Comparison of ENCODE assay signal across 24 cellular contexts in genomic region chr18:59353079-59353680, GRCh38. TPM values are rescaled to one million over a fixed set of nuclear protein-coding genes. Genes with fewer than 3 reads are reported as not detected.
DNase-seq lines count a peak whose midpoint lies in the region; ATAC-seq, FAIRE-seq and TF ChIP-seq lines count a peak whose summit lies in the region.
"Had no signal": no experiment of that assay in that cellular context is flagged by ENCODE, and none has a peak within 500 bp of the region (broad histone marks: within the 10 kb centered on the region; RNA-seq: fewer than 3 reads in every experiment).

No MANE protein-coding gene starts in this region.

- CTCF ChIA-PET in activated naive CD4-positive, alpha-beta T cell treated with anti-CD3 and anti-CD28 coated beads, Interleukin-2, amount 10 ng/mL, durations not matched to agents 7 days and 5 days (lab: Charles Lee): interaction anchor here (0.9 kb wide), 1 partner anchor 49 kb away, joined by 6 read pairs; no protein-coding TSS in a partner anchor
- CTCF ChIA-PET in K562 (lab: Yijun Ruan, JAX; ENCODE audit: low intra/inter-chr PET ratio): no interaction called here

- no peak overlapping the region for H3K4me3 Mint-ChIP-seq in activated naive CD4-positive, alpha-beta T cell treated with anti-CD3 and anti-CD28 coated beads, Interleukin-2, amount 50 U/mL, for 24 hours
- no peak overlapping the region for H3K4me3 Mint-ChIP-seq in activated naive CD4-positive, alpha-beta T cell treated with anti-CD3 and anti-CD28 coated beads, Interleukin-2, amount 10 ng/mL, durations not matched to agents 7 days and 5 days
- no peak overlapping the region for H3K4me3 Mint-ChIP-seq in mesothelial cell of epicardium
- H3K4me3 Mint-ChIP-seq in progenitor cell of endocrine pancreas (ENCODE audit: low read depth): no peak overlapping the region
- H3K4me3 Mint-ChIP-seq: HFFc6; stimulated activated memory B cell treated with anti-CD40 and anti-IgM and Interleukin-4, amounts not matched to agents 10 μg/mL and 1 μg/mL and 100 μg/mL, for 72 hours had no signal

- no peak overlapping the region for H2BK120ac ChIP-seq in neuronal stem cell (ENCODE audit: low read depth, low read length)

- no peak overlapping the region for H3K18ac ChIP-seq in neuronal stem cell (ENCODE audit: low read length)

- H3K79me1 ChIP-seq in neuronal stem cell (ENCODE audit: low read depth, low read length): no peaks in the 10 kb centered on the region

- H3K36me3 ChIP-seq in Karpas-422 (ENCODE audit: insufficient read depth, low read length): peaks cover 75% of the 10 kb centered on the region
- peaks cover 91% of the 10 kb centered on the region for H3K36me3 ChIP-seq in K562 (ENCODE audit: control insufficient read depth, insufficient read depth, low read length)
- H3K36me3 ChIP-seq in neuronal stem cell (replicated peaks in 1 of 2; ENCODE audit: control insufficient read depth in 2 of 2, insufficient read depth in 2 of 2, low read length in 2 of 2): peaks cover 28 to 84% of the 10 kb centered on the region in 2 donors

- BruUV-seq in K562 (replicated peaks; lab: Mats Ljungman, UMichigan): no TSS peak

- POLR2A ChIA-PET in K562 (lab: Yijun Ruan, JAX): interaction anchor here (0.7 kb wide), 1 partner anchor 28 kb away, joined by 5 read pairs; no protein-coding TSS in a partner anchor

- H3K4ac ChIP-seq in neuronal stem cell (ENCODE audit: low read length): no peak overlapping the region

- no peaks in the 10 kb centered on the region for H3K9me1 ChIP-seq in K562 (ENCODE audit: control insufficient read depth, insufficient read depth, low read length)

- H3K79me2 ChIP-seq in Karpas-422 (ENCODE audit: low read length): peaks cover 64% of the 10 kb centered on the region
- peaks cover 50% of the 10 kb centered on the region for H3K79me2 ChIP-seq in K562 (ENCODE audit: control insufficient read depth, insufficient read depth, low read length)

- no peak for DNase-seq in activated naive CD4-positive, alpha-beta T cell treated with anti-CD3 and anti-CD28 coated beads, Interleukin-2, amount 10 ng/mL, durations not matched to agents 7 days and 5 days
- DNase-seq in Karpas-422 (peak; percentile 28), K562 (ENCODE audit: extremely low read depth in 1 of 4, low spot score in 3 of 4) (peak in 3 of 4 experiments; percentile 6 to 10 (median 9)), mesothelial cell of epicardium (ENCODE audit: low spot score in 2 of 2, unreplicated experiment in 2 of 2) (no peak), neuronal stem cell (ENCODE audit: low spot score) (no peak), NCI-H226 (no peak), progenitor cell of endocrine pancreas (ENCODE audit: low spot score, unreplicated experiment) (no peak)
- DNase-seq: activated CD4-positive, CD25-positive, alpha-beta regulatory T cell treated with anti-CD3 and anti-CD28 coated beads, Interleukin-2, amount 50 U/mL, for 72 hours; activated naive CD4-positive, alpha-beta T cell; foreskin fibroblast; HFFc6; hypothalamus; left colon; NCI-H1436; NCI-H510A; OCI-M1 had no signal

- no peak for TF ChIP-seq CTCF in K562 (IDR thresholded peaks at IDR 0.05 in 2 of 3, conservative IDR thresholded peaks at IDR 0.05 in 1 of 3; ENCODE audit: insufficient read depth in 2 of 3, low read depth in 1 of 3, low read length in 3 of 3)
- no peak for TF ChIP-seq CTCF in mesothelial cell of epicardium (IDR thresholded peaks at IDR 0.05; ENCODE audit: unreplicated experiment)
- TF ChIP-seq CTCF in progenitor cell of endocrine pancreas (IDR thresholded peaks at IDR 0.05; ENCODE audit: unreplicated experiment): no peak

- H3K4me2 ChIP-seq in Karpas-422 (ENCODE audit: low read depth, low read length, poor library complexity, severe bottlenecking) (no peak overlapping the region), K562 (ENCODE audit: insufficient read depth, low read length) (no peak overlapping the region), neuronal stem cell (ENCODE audit: insufficient read depth, low read length, poor library complexity, severe bottlenecking) (no peak overlapping the region)

- H3K9me3 Mint-ChIP-seq in activated naive CD4-positive, alpha-beta T cell treated with anti-CD3 and anti-CD28 coated beads, Interleukin-2, amount 50 U/mL, for 24 hours: no peaks in the 10 kb centered on the region
- no peaks in the 10 kb centered on the region for H3K9me3 Mint-ChIP-seq in activated naive CD4-positive, alpha-beta T cell treated with anti-CD3 and anti-CD28 coated beads, Interleukin-2, amount 10 ng/mL, durations not matched to agents 7 days and 5 days
- no peaks in the 10 kb centered on the region for H3K9me3 Mint-ChIP-seq in mesothelial cell of epicardium
- H3K9me3 Mint-ChIP-seq in progenitor cell of endocrine pancreas (ENCODE audit: low read depth): no peaks in the 10 kb centered on the region
- H3K9me3 Mint-ChIP-seq: HFFc6; stimulated activated memory B cell treated with anti-CD40 and anti-IgM and Interleukin-4, amounts not matched to agents 10 μg/mL and 1 μg/mL and 100 μg/mL, for 72 hours had no signal

- no peak for ATAC-seq in K562
- ATAC-seq: left colon; stimulated activated memory B cell treated with anti-CD40 and anti-IgM and Interleukin-4, amounts not matched to agents 10 μg/mL and 1 μg/mL and 100 μg/mL, for 72 hours had no signal

- H3K4me1 ChIP-seq in Karpas-422 (ENCODE audit: low read length) (peaks cover 28% of the 10 kb centered on the region), K562 (replicated peaks in 1 of 2; ENCODE audit: control insufficient read depth in 2 of 2, insufficient read depth in 2 of 2, low read length in 2 of 2) (peaks cover 0 to 7% of the 10 kb centered on the region in 2 experiments; a peak in 3 of 5 replicates), neuronal stem cell (ENCODE audit: control insufficient read depth in 2 of 2, insufficient read depth in 1 of 2, low read depth in 1 of 2, low read length in 2 of 2) (peaks cover 4 to 6% of the 10 kb centered on the region in 2 donors)
- H3K4me1 ChIP-seq: ascending aorta had no signal

- in situ Hi-C loops in K562 (cut with MboI): no loop called here

- H2AK5ac ChIP-seq in neuronal stem cell (ENCODE audit: low read depth, low read length): no peak overlapping the region

- TF ChIP-seq RAD21 in K562 (CRISPR knock-in tag; conservative IDR thresholded peaks at IDR 0.05 in 1 of 2, IDR thresholded peaks at IDR 0.05 in 1 of 2): no peak

- no peak for TF ChIP-seq POLR2A in K562 (conservative IDR thresholded peaks at IDR 0.05)

- H2BK5ac ChIP-seq in neuronal stem cell (ENCODE audit: low read length): no peak overlapping the region

- H3K27ac Mint-ChIP-seq in activated naive CD4-positive, alpha-beta T cell treated with anti-CD3 and anti-CD28 coated beads, Interleukin-2, amount 50 U/mL, for 24 hours: peak overlapping the region; percentile 46
- H3K27ac Mint-ChIP-seq in activated naive CD4-positive, alpha-beta T cell treated with anti-CD3 and anti-CD28 coated beads, Interleukin-2, amount 10 ng/mL, durations not matched to agents 7 days and 5 days: no peak overlapping the region
- peak overlapping the region; percentile 58 for H3K27ac Mint-ChIP-seq in mesothelial cell of epicardium
- H3K27ac Mint-ChIP-seq in progenitor cell of endocrine pancreas: no peak overlapping the region
- H3K27ac Mint-ChIP-seq: HFFc6 had no signal

- H2AFZ ChIP-seq in Karpas-422 (ENCODE audit: low read length) (no peak overlapping the region), K562 (ENCODE audit: low read depth, low read length) (no peak overlapping the region), neuronal stem cell (ENCODE audit: low read length) (no peak overlapping the region)

- FAIRE-seq in K562 (lab: Jason Lieb, UNC): no peak
- FAIRE-seq: colon had no signal

- WGBS in K562 (ENCODE audit: insufficient coverage, low coverage, missing lambda C conversion rate): 76% methylated on average over 4 of the region's 4 CpGs
- WGBS in neuronal stem cell (ENCODE audit: extremely low coverage in 2 of 2, insufficient read length in 2 of 2, insufficient replicate concordance in 1 of 2), 2 donors: no CpG with 5 or more reads among the region's 4 CpGs

- H3K27ac ChIP-seq in Karpas-422 (ENCODE audit: low read length) (no peak overlapping the region), K562 (ENCODE audit: extremely low read depth, low read depth, low read length) (no peak overlapping the region), neuronal stem cell (replicated peaks; ENCODE audit: low read length) (no peak overlapping the region)
- H3K27ac ChIP-seq: ascending aorta, SJSA1 had no signal

- H3K36me3 Mint-ChIP-seq in activated naive CD4-positive, alpha-beta T cell treated with anti-CD3 and anti-CD28 coated beads, Interleukin-2, amount 50 U/mL, for 24 hours: peaks cover 38% of the 10 kb centered on the region
- peaks cover 55% of the 10 kb centered on the region for H3K36me3 Mint-ChIP-seq in activated naive CD4-positive, alpha-beta T cell treated with anti-CD3 and anti-CD28 coated beads, Interleukin-2, amount 10 ng/mL, durations not matched to agents 7 days and 5 days
- H3K36me3 Mint-ChIP-seq in mesothelial cell of epicardium (peaks cover 41% of the 10 kb centered on the region), progenitor cell of endocrine pancreas (ENCODE audit: insufficient read depth) (peaks cover 27% of the 10 kb centered on the region)

- H3K9me3 ChIP-seq in Karpas-422 (ENCODE audit: low read length) (no peaks in the 10 kb centered on the region), K562 (replicated peaks; ENCODE audit: control insufficient read depth, insufficient read depth, low read depth, low read length) (no peaks in the 10 kb centered on the region), neuronal stem cell (replicated peaks in 1 of 2; ENCODE audit: control insufficient read depth in 2 of 2, insufficient read depth in 1 of 2, low read depth in 1 of 2, low read length in 2 of 2) (no peaks in the 10 kb centered on the region)
- H3K9me3 ChIP-seq: ascending aorta, SJSA1 had no signal

- peaks cover 43% of the 10 kb centered on the region for H3K4me1 Mint-ChIP-seq in activated naive CD4-positive, alpha-beta T cell treated with anti-CD3 and anti-CD28 coated beads, Interleukin-2, amount 50 U/mL, for 24 hours
- H3K4me1 Mint-ChIP-seq in activated naive CD4-positive, alpha-beta T cell treated with anti-CD3 and anti-CD28 coated beads, Interleukin-2, amount 10 ng/mL, durations not matched to agents 7 days and 5 days: peaks cover 45% of the 10 kb centered on the region
- peaks cover 26% of the 10 kb centered on the region for H3K4me1 Mint-ChIP-seq in mesothelial cell of epicardium
- H3K4me1 Mint-ChIP-seq in progenitor cell of endocrine pancreas (ENCODE audit: low read depth): peaks cover 14% of the 10 kb centered on the region

- H3K14ac ChIP-seq in neuronal stem cell (ENCODE audit: low read length): no peak overlapping the region

- no peak overlapping the region for H2BK15ac ChIP-seq in neuronal stem cell (ENCODE audit: low read length)

- H3K4me3 ChIP-seq in Karpas-422 (ENCODE audit: low read length): no peak overlapping the region
- H3K4me3 ChIP-seq in K562: no peak overlapping the region
- H3K4me3 ChIP-seq in neuronal stem cell (ENCODE audit: low read length in 2 of 2): no peak overlapping the region
- H3K4me3 ChIP-seq: ascending aorta, SJSA1 had no signal

- no peak overlapping the region for H4K91ac ChIP-seq in neuronal stem cell (ENCODE audit: low read depth, low read length, poor library complexity)

- H3K23ac ChIP-seq in neuronal stem cell (ENCODE audit: low read depth, low read length, poor library complexity): no peak overlapping the region

- H4K8ac ChIP-seq in neuronal stem cell (ENCODE audit: low read depth, low read length): no peak overlapping the region

- H3K27me3 ChIP-seq in Karpas-422 (ENCODE audit: low read length) (no peaks in the 10 kb centered on the region), K562 (ENCODE audit: control insufficient read depth in 2 of 2, insufficient read depth in 2 of 2, low read length in 2 of 2) (no peaks in the 10 kb centered on the region), neuronal stem cell (ENCODE audit: control insufficient read depth in 3 of 3, insufficient read depth in 3 of 3, low read depth in 1 of 3, low read length in 3 of 3) (no peaks in the 10 kb centered on the region)
- H3K27me3 ChIP-seq: ascending aorta, SJSA1 had no signal

- H3K9me2 ChIP-seq in Karpas-422 (replicated peaks; ENCODE audit: insufficient read depth, low read length): no peaks in the 10 kb centered on the region

- H3K27me3 Mint-ChIP-seq in activated naive CD4-positive, alpha-beta T cell treated with anti-CD3 and anti-CD28 coated beads, Interleukin-2, amount 50 U/mL, for 24 hours: no peaks in the 10 kb centered on the region
- H3K27me3 Mint-ChIP-seq in activated naive CD4-positive, alpha-beta T cell treated with anti-CD3 and anti-CD28 coated beads, Interleukin-2, amount 10 ng/mL, durations not matched to agents 7 days and 5 days: no peaks in the 10 kb centered on the region
- H3K27me3 Mint-ChIP-seq in mesothelial cell of epicardium (ENCODE audit: low read depth): no peaks in the 10 kb centered on the region
- no peaks in the 10 kb centered on the region for H3K27me3 Mint-ChIP-seq in progenitor cell of endocrine pancreas
- H3K27me3 Mint-ChIP-seq: stimulated activated memory B cell treated with anti-CD40 and anti-IgM and Interleukin-4, amounts not matched to agents 10 μg/mL and 1 μg/mL and 100 μg/mL, for 72 hours had no signal

- no peak for TF ChIP-seq EP300 in K562 (IDR thresholded peaks at IDR 0.05; ENCODE audit: low read length)

- intact Hi-C loops in K562 (cut with micrococcal nuclease): no loop called here

- H3K9ac ChIP-seq in Karpas-422 (ENCODE audit: low read length): no peak overlapping the region
- no peak overlapping the region for H3K9ac ChIP-seq in K562 (ENCODE audit: insufficient read depth in 1 of 2, low read depth in 2 of 2, low read length in 2 of 2)
- no peak overlapping the region for H3K9ac ChIP-seq in neuronal stem cell (ENCODE audit: low read depth, low read length, poor library complexity)

- H2BK12ac ChIP-seq in neuronal stem cell (ENCODE audit: low read length): no peak overlapping the region

- H4K20me1 ChIP-seq in Karpas-422 (ENCODE audit: insufficient read depth, low read depth, low read length) (0 out of 2 replicates have a peak, but pooled peaks cover 6% of the 10 kb centered on the region), K562 (replicated peaks; ENCODE audit: control insufficient read depth, insufficient read depth, low read length) (peaks cover 7% of the 10 kb centered on the region; the same call in 1 of the 2 replicates)

RNA-seq across cellular contexts. Expression of gene LMAN1, which starts 5.9 kb away (rescaled TPM):
- 48.2 and 89.7 TPM in 2 replicates for total RNA-seq in Karpas-422 (2014; rRNA removed; shearing (Covaris generic); ENCODE audit: low replicate concordance)
- total RNA-seq in K562 (2011; cell fraction: chromatin; rRNA removed; ENCODE audit: low replicate concordance): 76.6 and 188 TPM in 2 replicates
- 91.2 and 110 TPM in 2 replicates for total RNA-seq in K562 (2011; cell fraction: nucleolus; rRNA removed)
- total RNA-seq in K562 (2011; cell fraction: nucleoplasm; rRNA removed): 143 and 190 TPM in 2 replicates
- total RNA-seq in K562 (2014; rRNA removed) (66.8 and 70.2 TPM in 2 replicates), K562 (2014; rRNA removed; fragmentation: Illumina TruSeq; extraction: Trizol) (80.3 and 89.5 TPM in 2 replicates), K562 (2015; rRNA removed; fragmentation: Illumina TruSeq; extraction: Trizol) (79.9 and 86.2 TPM in 2 replicates), K562 (2021) (80.6 and 84.0 TPM in 2 replicates), mesothelial cell of epicardium (109 to 116 TPM (median 110 TPM) in 3 replicates), progenitor cell of endocrine pancreas (78.2 and 79.2 TPM in 2 replicates)
- polyA plus RNA-seq in K562 (2011; rRNA removed) (99.5 and 108 TPM in 2 replicates), K562 (2014; fragmentation: Illumina TruSeq; extraction: Trizol) (57.2 and 71.2 TPM in 2 replicates), K562 (2014; fragmentation: Nextera tagmentation; extraction: Ambion mirVana) (10 to 100 TPM; 18.8 to 30.5 TPM), K562 (2014; rRNA removed) (48.6 and 50.2 TPM in 2 replicates)
- 34.9 and 48.8 TPM in 2 replicates for polyA plus RNA-seq in K562 (2011; cell fraction: cytosol; rRNA removed)
- 37.5 and 58.6 TPM in 2 replicates for polyA plus RNA-seq in K562 (2011; cell fraction: nucleus; rRNA removed)
- polyA plus RNA-seq in K562 (2012): 54.6 and 67.9 TPM in 2 replicates
- polyA minus RNA-seq in K562 (2011; rRNA and poly(A)+ RNA removed): 107 and 132 TPM in 2 replicates
- polyA minus RNA-seq in K562 (2011; cell fraction: cytosol; rRNA and poly(A)+ RNA removed): 103 and 126 TPM in 2 replicates
- 50.6 and 112 TPM in 2 replicates for polyA minus RNA-seq in K562 (2011; cell fraction: nucleus; rRNA and poly(A)+ RNA removed)
- 211 TPM for polyA plus RNA-seq in neuronal stem cell (2013, experiment 1 of 2)
- polyA plus RNA-seq in neuronal stem cell (2013, experiment 2 of 2): 227 TPM

RNA-seq across cellular contexts. Expression of gene CPLX4, which starts 34.7 kb away (rescaled TPM):
- total RNA-seq in Karpas-422 (2014; rRNA removed; shearing (Covaris generic); ENCODE audit: low replicate concordance): not detected in 2 replicates
- not detected in 2 replicates for total RNA-seq in K562 (2011; cell fraction: chromatin; rRNA removed; ENCODE audit: low replicate concordance)
- total RNA-seq in K562 (2011; cell fraction: nucleolus; rRNA removed): not detected in 2 replicates
- total RNA-seq in K562 (2011; cell fraction: nucleoplasm; rRNA removed): not detected in 2 replicates
- not detected in 2 replicates for total RNA-seq in K562 (2014; rRNA removed)
- not detected in 2 replicates for total RNA-seq in K562 (2014; rRNA removed; fragmentation: Illumina TruSeq; extraction: Trizol)
- not detected in 2 replicates for total RNA-seq in K562 (2015; rRNA removed; fragmentation: Illumina TruSeq; extraction: Trizol)
- not detected in 2 replicates for total RNA-seq in K562 (2021)
- not detected in 2 replicates for polyA plus RNA-seq in K562 (2011; rRNA removed)
- not detected in 2 replicates for polyA plus RNA-seq in K562 (2011; cell fraction: cytosol; rRNA removed)
- polyA plus RNA-seq in K562 (2011; cell fraction: nucleus; rRNA removed): not detected in 2 replicates
- polyA plus RNA-seq in K562 (2012): not detected in 2 replicates
- not detected in 2 replicates for polyA plus RNA-seq in K562 (2014; fragmentation: Illumina TruSeq; extraction: Trizol)
- polyA plus RNA-seq in K562 (2014; fragmentation: Nextera tagmentation; extraction: Ambion mirVana): not detected
- polyA plus RNA-seq in K562 (2014; rRNA removed): not detected in 2 replicates
- polyA minus RNA-seq in K562 (2011; rRNA and poly(A)+ RNA removed): not detected in 2 replicates
- not detected in 2 replicates for polyA minus RNA-seq in K562 (2011; cell fraction: cytosol; rRNA and poly(A)+ RNA removed)
- polyA minus RNA-seq in K562 (2011; cell fraction: nucleus; rRNA and poly(A)+ RNA removed): not detected in 2 replicates
- total RNA-seq in mesothelial cell of epicardium: not detected in 3 replicates
- 0.60 TPM for polyA plus RNA-seq in neuronal stem cell (2013, experiment 1 of 2)
- polyA plus RNA-seq in neuronal stem cell (2013, experiment 2 of 2): 0.43 TPM
- not detected in 2 replicates for total RNA-seq in progenitor cell of endocrine pancreas
- total RNA-seq: ascending aorta, G401, HFFc6, left colon, LHCN-M2, right cardiac atrium, SJSA1 had no signal
- polyA plus RNA-seq: right cardiac atrium had no signal

Comparison
In these comparisons a context has a peak if more than half of its experiments do, and no peak if none do; other contexts are left out.
1. H3K27ac Mint-ChIP-seq: peak in activated naive CD4-positive, alpha-beta T cell treated with anti-CD3 and anti-CD28 coated beads, Interleukin-2, amount 50 U/mL, for 24 hours (single experiment) and mesothelial cell of epicardium (single experiment); none in activated naive CD4-positive, alpha-beta T cell treated with anti-CD3 and anti-CD28 coated beads, Interleukin-2, amount 10 ng/mL, durations not matched to agents 7 days and 5 days (single experiment) and progenitor cell of endocrine pancreas (single experiment).
2. DNase-seq: peak in Karpas-422 (single experiment) and K562 (3 of 4); none in activated naive CD4-positive, alpha-beta T cell treated with anti-CD3 and anti-CD28 coated beads, Interleukin-2, amount 10 ng/mL, durations not matched to agents 7 days and 5 days (single experiment), mesothelial cell of epicardium (0 of 2), neuronal stem cell (single experiment), NCI-H226 (single experiment) and progenitor cell of endocrine pancreas (single experiment).